18 cellular contexts compared by ENCODE assay signal in genomic region chr7:27251513-27252306, GRCh38. TPM values are rescaled to one million over a fixed set of nuclear protein-coding genes. Genes with fewer than 3 reads are reported as not detected.
A peak's percentile ranks its signal among the peaks of the same experiment; 100 is the strongest.
DNase-seq lines count a peak whose midpoint lies in the region; ATAC-seq, FAIRE-seq and TF ChIP-seq lines count a peak whose summit lies in the region.
"Had no signal": no experiment of that assay in that cellular context is flagged by ENCODE, and none has a peak within 500 bp of the region (broad histone marks: within the 10 kb centered on the region; RNA-seq: fewer than 3 reads in every experiment).

No MANE protein-coding gene starts in this region.

- H3K27ac ChIP-seq in heart right ventricle: no peak overlapping the region
- no peak overlapping the region for H3K27ac ChIP-seq in right atrium auricular region
- no peak overlapping the region for H3K27ac ChIP-seq in H1 (ENCODE audit: low read depth, low read length)
- H3K27ac ChIP-seq in thoracic aorta: no peak overlapping the region

- H2BK20ac ChIP-seq in H1 (ENCODE audit: low read length): no peak overlapping the region

- no peak overlapping the region for H4K91ac ChIP-seq in H1 (replicated peaks; ENCODE audit: insufficient read length, low read length)

- no peak for TF ChIP-seq RAD21 in H1 (IDR thresholded peaks at IDR 0.05 in 1 of 2, conservative IDR thresholded peaks at IDR 0.05 in 1 of 2; ENCODE audit: low read depth in 2 of 2, low read length in 2 of 2)

- POLR2A ChIA-PET in H1 (lab: Charles Lee; ENCODE audit: partially characterized antibody): no interaction called here

- H3K36me3 Mint-ChIP-seq in mesothelial cell of epicardium: no peaks in the 10 kb centered on the region

- peak overlapping the region in 8 of 10 donors; percentile 2 to 17 (median 8) for H3K4me3 ChIP-seq in heart right ventricle
- H3K4me3 ChIP-seq in right atrium auricular region: peak overlapping the region in 1 of 2 donors; percentile 3
- H3K4me3 ChIP-seq in H1 (ENCODE audit: extremely low read depth in 1 of 4, insufficient read depth in 2 of 4, low read depth in 3 of 4, low read length in 4 of 4): peak overlapping the region in 2 of 4 experiments; percentile 10 to 43; a peak in 3 of 8 replicates
- peak overlapping the region; percentile 48 for H3K4me3 ChIP-seq in thoracic aorta

- H3K4me1 ChIP-seq in heart right ventricle: peaks cover 0 to 19% (median 12%) of the 10 kb centered on the region in 9 donors
- H3K4me1 ChIP-seq in right atrium auricular region: peaks cover 0 to 16% of the 10 kb centered on the region in 2 donors
- H3K4me1 ChIP-seq in H1 (replicated peaks in 1 of 4; ENCODE audit: control insufficient read depth in 3 of 4, insufficient read depth in 4 of 4, low read length in 3 of 4): peaks cover 0 to 12% (median 6%) of the 10 kb centered on the region in 4 experiments; a peak in 4 of 7 replicates
- H3K4me1 ChIP-seq in thoracic aorta (ENCODE audit: control insufficient read depth in 1 of 2, low read depth in 2 of 2): peaks cover 0 to 11% of the 10 kb centered on the region in 2 donors

- no peak overlapping the region for H2BK15ac ChIP-seq in H1 (ENCODE audit: low read length)

- no peak overlapping the region for H2AFZ ChIP-seq in H1 (ENCODE audit: low read length)

- no peaks in the 10 kb centered on the region for H3K36me3 ChIP-seq in heart right ventricle
- H3K36me3 ChIP-seq in right atrium auricular region: no peaks in the 10 kb centered on the region
- H3K36me3 ChIP-seq in H1 (ENCODE audit: control insufficient read depth in 2 of 4, insufficient read depth in 4 of 4, low read length in 3 of 4): peaks cover 0 to 12% (median 0%) of the 10 kb centered on the region in 4 experiments; a peak in 1 of 8 replicates
- no peaks in the 10 kb centered on the region for H3K36me3 ChIP-seq in thoracic aorta

- TF ChIP-seq CTCF in heart right ventricle (IDR thresholded peaks at IDR 0.05): no peak
- TF ChIP-seq CTCF in right atrium auricular region (IDR thresholded peaks at IDR 0.05): no peak
- TF ChIP-seq CTCF in H1 (IDR thresholded peaks at IDR 0.05; ENCODE audit: control extremely low read depth in 1 of 3, insufficient read depth in 1 of 3, low read depth in 1 of 3, low read length in 3 of 3): no peak
- no peak for TF ChIP-seq CTCF in mesothelial cell of epicardium (IDR thresholded peaks at IDR 0.05; ENCODE audit: unreplicated experiment)
- no peak for TF ChIP-seq CTCF in thoracic aorta (IDR thresholded peaks at IDR 0.05)

- no peak overlapping the region for H2BK5ac ChIP-seq in H1 (ENCODE audit: low read depth, low read length)

- no peaks in the 10 kb centered on the region for H3K79me1 ChIP-seq in H1 (ENCODE audit: low read depth, low read length)

- H3K27ac Mint-ChIP-seq in mesothelial cell of epicardium: no peak overlapping the region

- no peak overlapping the region for H3K4ac ChIP-seq in H1 (replicated peaks; ENCODE audit: insufficient read length, low read depth, low read length)

- 4 to 7% methylated on average over 64 of the region's 64 CpGs for WGBS in heart right ventricle, 2 donors
- 5% methylated on average over 48 of the region's 64 CpGs; no CpG with 5 or more reads in 1 of the 2 experiments for WGBS in H1 (ENCODE audit: extremely low coverage in 1 of 2, insufficient coverage in 1 of 2, insufficient read length in 1 of 2, insufficient replicate concordance in 2 of 2, low coverage in 1 of 2, low lambda C conversion rate in 2 of 2, missing lambda C conversion rate in 1 of 2), 2 experiments

- peaks cover 11 to 32% of the 10 kb centered on the region in 2 experiments for H4K20me1 ChIP-seq in H1 (replicated peaks in 1 of 2; ENCODE audit: control insufficient read depth in 1 of 2, insufficient read depth in 2 of 2, low read length in 2 of 2)

- H3K9me3 ChIP-seq in heart right ventricle (peaks cover 0 to 2% (median 0%) of the 10 kb centered on the region in 11 donors), right atrium auricular region (no peaks in the 10 kb centered on the region), H1 (ENCODE audit: insufficient read depth in 2 of 2, low read depth in 1 of 2, low read length in 1 of 2) (no peaks in the 10 kb centered on the region), thoracic aorta (no peaks in the 10 kb centered on the region)

- no peak for FAIRE-seq in H1 (lab: Jason Lieb, UNC)

- H4K8ac ChIP-seq in H1 (ENCODE audit: extremely low read depth, insufficient read depth, low read length): no peak overlapping the region

- intact Hi-C loops in heart right ventricle (cut with DNase I): no loop called here

- H3K9me3 Mint-ChIP-seq in mesothelial cell of epicardium: no peaks in the 10 kb centered on the region
- H3K9me3 Mint-ChIP-seq: central memory CD8-positive, alpha-beta T cell; neural crest cell had no signal

- H3K79me2 ChIP-seq in H1 (ENCODE audit: control insufficient read depth in 1 of 2, insufficient read depth in 2 of 2, low read length in 2 of 2): no peaks in the 10 kb centered on the region

- H3K4me3 Mint-ChIP-seq in mesothelial cell of epicardium: peak overlapping the region; percentile 24
- H3K4me3 Mint-ChIP-seq: central memory CD8-positive, alpha-beta T cell; neural crest cell had no signal

- peak overlapping the region; percentile 54 to 59 for H3K4me2 ChIP-seq in H1 (ENCODE audit: insufficient read depth in 1 of 2, low read depth in 2 of 2, low read length in 2 of 2)

- ATAC-seq in heart right ventricle (peak in 1 of 8 donors; percentile 28), thoracic aorta (ENCODE audit: insufficient number of reproducible peaks, low FRiP score, low read depth) (no peak), HG02840 (IDR thresholded peaks at IDR 0.05; ENCODE audit: low FRiP score, unreplicated experiment) (no peak)
- ATAC-seq: esophagus mucosa had no signal

- H4K5ac ChIP-seq in H1 (ENCODE audit: insufficient read length, low read depth, low read length): no peak overlapping the region

- no peak overlapping the region for H3K14ac ChIP-seq in H1 (ENCODE audit: insufficient read length)

- no peaks in the 10 kb centered on the region; the same call in 1 of the 2 replicates for H3K23me2 ChIP-seq in H1 (ENCODE audit: low read depth, low read length)

- no peak for TF ChIP-seq EP300 in H1 (IDR thresholded peaks at IDR 0.05; ENCODE audit: borderline replicate concordance in 1 of 2, low read depth in 2 of 2, low read length in 2 of 2)

- H3K27me3 ChIP-seq in heart right ventricle (peaks cover 27 to 98% (median 84%) of the 10 kb centered on the region in 7 donors), right atrium auricular region (peaks cover 29 to 44% of the 10 kb centered on the region in 2 donors), H1 (replicated peaks in 1 of 4; ENCODE audit: control insufficient read depth in 3 of 4, extremely low read depth in 1 of 4, insufficient read depth in 3 of 4, low read length in 3 of 4) (peaks cover 84 to 88% (median 87%) of the 10 kb centered on the region in 4 experiments), thoracic aorta (replicated peaks; ENCODE audit: insufficient read depth) (peaks cover 20% of the 10 kb centered on the region)

- no peak overlapping the region for H3K56ac ChIP-seq in H1 (replicated peaks; ENCODE audit: insufficient read length, low read depth, low read length)

- no peak overlapping the region for H2AK5ac ChIP-seq in H1 (ENCODE audit: low read depth, low read length)

- CTCF ChIA-PET in H1 (lab: Charles Lee; ENCODE audit: partially characterized antibody): interaction anchor here (0.6 to 1.4 kb wide), 3 partner anchors 12 to 569 kb away, joined by 3 to 4 read pairs (median 3); no protein-coding TSS in a partner anchor

- no peak overlapping the region for H3K23ac ChIP-seq in H1 (ENCODE audit: insufficient read length)

- TF ChIP-seq POLR2A in H1 (IDR thresholded peaks at IDR 0.05; ENCODE audit: control extremely low read depth in 1 of 2, low read depth in 2 of 2, low read length in 2 of 2): no peak

- no peak overlapping the region for H2BK120ac ChIP-seq in H1 (replicated peaks; ENCODE audit: low read depth, low read length)

- no peak for DNase-seq in heart right ventricle
- no peak for DNase-seq in right atrium auricular region (ENCODE audit: low spot score)
- peak in 1 of 2 experiments; percentile 79 for DNase-seq in H1 (ENCODE audit: low read depth in 1 of 2, low spot score in 2 of 2)
- no peak for DNase-seq in mesothelial cell of epicardium (ENCODE audit: low spot score in 2 of 2, unreplicated experiment in 2 of 2)
- no peak for DNase-seq in thoracic aorta (ENCODE audit: low spot score)
- DNase-seq in superior temporal gyrus (ENCODE audit: extremely low spot score): no peak
- no peak for DNase-seq in RKO (ENCODE audit: low spot score)
- DNase-seq: activated CD4-positive, alpha-beta T cell treated with anti-CD3 and anti-CD28 coated beads, Interleukin-2, amount 50 U/mL, for 48 hours; activated naive CD4-positive, alpha-beta T cell; NCI-H187; NCI-H526; RPMI8226; T1000 had no signal

- H2BK12ac ChIP-seq in H1 (ENCODE audit: low read depth, low read length): no peak overlapping the region

- H3K18ac ChIP-seq in H1 (ENCODE audit: extremely low read depth, low read length): peak overlapping the region; percentile 11; the same call in 1 of the 2 replicates

- no peak overlapping the region for H3K9ac ChIP-seq in H1 (replicated peaks in 1 of 4; ENCODE audit: extremely low read depth in 1 of 4, low read depth in 3 of 4, low read length in 3 of 4)

- H3K27me3 Mint-ChIP-seq in mesothelial cell of epicardium (ENCODE audit: low read depth): peaks cover 85% of the 10 kb centered on the region

- peaks cover 11% of the 10 kb centered on the region for H3K4me1 Mint-ChIP-seq in mesothelial cell of epicardium

RNA-seq across cellular contexts. Expression of gene EVX1, which starts 9.1 kb away (rescaled TPM):
- total RNA-seq in heart right ventricle: not detected
- not detected for polyA plus RNA-seq in heart right ventricle
- not detected for total RNA-seq in right atrium auricular region
- total RNA-seq in H1 (2021; fragmentation: NEBNext Ultra II Directional; extraction: Animal tissue kit (Norgen Biotek cat#: 25700)): not detected in 2 replicates
- 0.02 TPM in 1 of 2 replicates, not detected in the other for polyA plus RNA-seq in H1 (2011; rRNA removed)
- not detected for polyA plus RNA-seq in H1 (2011; cell fraction: cytosol; rRNA removed)
- polyA plus RNA-seq in H1 (2011; cell fraction: nucleus; rRNA removed): not detected
- polyA plus RNA-seq in H1 (2012, experiment 1 of 2): 0.13 TPM in 1 of 4 replicates, not detected in the others
- 0.07 TPM for polyA plus RNA-seq in H1 (2012, experiment 2 of 2)
- polyA plus RNA-seq in H1 (2013, experiment 1 of 2): not detected
- polyA plus RNA-seq in H1 (2013, experiment 2 of 2): not detected
- polyA minus RNA-seq in H1 (2011; rRNA and poly(A)+ RNA removed): not detected in 2 replicates
- polyA minus RNA-seq in H1 (2011; cell fraction: cytosol; rRNA and poly(A)+ RNA removed): not detected
- polyA minus RNA-seq in H1 (2011; cell fraction: nucleus; rRNA and poly(A)+ RNA removed): not detected
- 1.4 to 2.1 TPM (median 1.8 TPM) in 3 replicates for total RNA-seq in mesothelial cell of epicardium
- not detected for total RNA-seq in thoracic aorta
- total RNA-seq: esophagus mucosa, LHCN-M2 had no signal

RNA-seq across cellular contexts. Expression of gene HOXA13, which starts 51.8 kb away (rescaled TPM):
- total RNA-seq in heart right ventricle (not detected), right atrium auricular region (not detected), mesothelial cell of epicardium (6.9 to 7.7 TPM (median 7.5 TPM) in 3 replicates), thoracic aorta (under 1 TPM in 1 of 2 donors, not detected in 1; 0.14 TPM)
- polyA plus RNA-seq in heart right ventricle (not detected), H1 (2011; rRNA removed) (not detected in 2 replicates)
- not detected in 2 replicates for total RNA-seq in H1 (2021; fragmentation: NEBNext Ultra II Directional; extraction: Animal tissue kit (Norgen Biotek cat#: 25700))
- polyA plus RNA-seq in H1 (2011; cell fraction: cytosol; rRNA removed): not detected
- polyA plus RNA-seq in H1 (2011; cell fraction: nucleus; rRNA removed): not detected
- 0.07 TPM in 1 of 4 replicates, not detected in the others for polyA plus RNA-seq in H1 (2012, experiment 1 of 2)
- not detected for polyA plus RNA-seq in H1 (2012, experiment 2 of 2)
- polyA plus RNA-seq in H1 (2013, experiment 1 of 2): not detected
- not detected for polyA plus RNA-seq in H1 (2013, experiment 2 of 2)
- polyA minus RNA-seq in H1 (2011; rRNA and poly(A)+ RNA removed): not detected in 2 replicates
- not detected for polyA minus RNA-seq in H1 (2011; cell fraction: cytosol; rRNA and poly(A)+ RNA removed)
- polyA minus RNA-seq in H1 (2011; cell fraction: nucleus; rRNA and poly(A)+ RNA removed): not detected
- total RNA-seq: esophagus mucosa, neural crest cell had no signal
